ENCODE assay signal across 25 cellular contexts in genomic region chr4:142211444-142211843, GRCh38.
DNase-seq lines count a peak whose midpoint lies in the region; ATAC-seq and TF ChIP-seq lines count a peak whose summit lies in the region.
"Had no signal": no experiment of that assay in that cellular context is flagged by ENCODE, and none has a peak within 500 bp of the region (broad histone marks: within the 10 kb centered on the region; RNA-seq: fewer than 3 reads in every experiment).

No MANE protein-coding gene starts in this region.

- H3K36me3 ChIP-seq in naive thymus-derived CD4-positive, alpha-beta T cell (ENCODE audit: control insufficient read depth in 2 of 3, insufficient read depth in 3 of 3, low read length in 3 of 3): peaks cover 0 to 13% (median 5%) of the 10 kb centered on the region in 3 experiments
- H3K36me3 ChIP-seq: ascending aorta, sigmoid colon had no signal

- H3K4me1 Mint-ChIP-seq in activated T-cell treated with anti-CD3 and anti-CD28 coated beads, Interleukin-2, amount 50 U/mL, for 24 hours (ENCODE audit: low read depth): peaks cover 35% of the 10 kb centered on the region
- peaks cover 18% of the 10 kb centered on the region for H3K4me1 Mint-ChIP-seq in activated T-helper 2 cell treated with anti-CD3 and anti-CD28 coated beads, Interferon-gamma antibody, Interleukin-2, Interleukin-4, amounts not matched to agents 10 μg/mL and 5 μg/mL and 100 μg/mL, durations not matched to agents 14 hours and 24 hours and 36 hours (ENCODE audit: low read depth)
- peaks cover 0 to 50% (median 40%) of the 10 kb centered on the region in 7 donors for H3K4me1 Mint-ChIP-seq in naive thymus-derived CD4-positive, alpha-beta T cell
- H3K4me1 Mint-ChIP-seq: GM23338, nephron had no signal

- CTCF ChIA-PET in naive thymus-derived CD4-positive, alpha-beta T cell (lab: Charles Lee): interaction anchor here (1.1 kb wide), 1 partner anchor 9 kb away, joined by 3 read pairs; no protein-coding TSS in a partner anchor

- H3K27ac Mint-ChIP-seq in activated T-cell treated with anti-CD3 and anti-CD28 coated beads, Interleukin-2, amount 50 U/mL, for 24 hours: peak overlapping the region; percentile 65
- H3K27ac Mint-ChIP-seq in activated T-helper 2 cell treated with anti-CD3 and anti-CD28 coated beads, Interferon-gamma antibody, Interleukin-2, Interleukin-4, amounts not matched to agents 10 μg/mL and 5 μg/mL and 100 μg/mL, durations not matched to agents 14 hours and 24 hours and 36 hours: peak overlapping the region; percentile 56
- H3K27ac Mint-ChIP-seq in naive thymus-derived CD4-positive, alpha-beta T cell: peak overlapping the region in 5 of 9 donors; percentile 2 to 66 (median 29)
- H3K27ac Mint-ChIP-seq: effector memory CD8-positive, alpha-beta T cell; GM23338; mesothelial cell of epicardium; nephron had no signal

- H3K4me3 ChIP-seq in HFF-Myc (replicated peaks; ENCODE audit: low read depth, low read length): no peak overlapping the region
- no peak overlapping the region for H3K4me3 ChIP-seq in naive thymus-derived CD4-positive, alpha-beta T cell (ENCODE audit: low read length)
- H3K4me3 ChIP-seq: ascending aorta, GM23338, sigmoid colon had no signal

- no peaks in the 10 kb centered on the region for H3K9me3 ChIP-seq in naive thymus-derived CD4-positive, alpha-beta T cell (ENCODE audit: control insufficient read depth in 2 of 3, low read length in 3 of 3)
- H3K9me3 ChIP-seq: ascending aorta, sigmoid colon had no signal

- peaks cover 0 to 5% of the 10 kb centered on the region in 2 donors for H3K4me1 ChIP-seq in naive thymus-derived CD4-positive, alpha-beta T cell (ENCODE audit: control insufficient read depth in 2 of 2, insufficient read depth in 2 of 2, low read length in 2 of 2)
- H3K4me1 ChIP-seq: ascending aorta, parathyroid adenoma, sigmoid colon had no signal

- no peak for ATAC-seq in naive thymus-derived CD4-positive, alpha-beta T cell
- ATAC-seq in HG03354 (IDR thresholded peaks at IDR 0.05; ENCODE audit: poor library complexity, severe bottlenecking, unreplicated experiment) (no peak), HG03108 (IDR thresholded peaks at IDR 0.05; ENCODE audit: unreplicated experiment) (no peak)
- ATAC-seq: effector memory CD8-positive, alpha-beta T cell; GM23338; left cardiac atrium; SK-N-SH treated with all-trans-retinoic acid at 6 μM for 48 hours had no signal

- no peak overlapping the region for H3K27ac ChIP-seq in naive thymus-derived CD4-positive, alpha-beta T cell (ENCODE audit: low read depth, low read length)
- H3K27ac ChIP-seq: ascending aorta, KMS-11, parathyroid adenoma, sigmoid colon had no signal

- H3K36me3 Mint-ChIP-seq in activated T-cell treated with anti-CD3 and anti-CD28 coated beads, Interleukin-2, amount 50 U/mL, for 24 hours (ENCODE audit: low read depth): peaks cover 72% of the 10 kb centered on the region
- H3K36me3 Mint-ChIP-seq in activated T-helper 2 cell treated with anti-CD3 and anti-CD28 coated beads, Interferon-gamma antibody, Interleukin-2, Interleukin-4, amounts not matched to agents 10 μg/mL and 5 μg/mL and 100 μg/mL, durations not matched to agents 14 hours and 24 hours and 36 hours (ENCODE audit: low read depth): peaks cover 43% of the 10 kb centered on the region
- H3K36me3 Mint-ChIP-seq in naive thymus-derived CD4-positive, alpha-beta T cell: peaks cover 14 to 51% (median 37%) of the 10 kb centered on the region in 5 donors

- no peaks in the 10 kb centered on the region for H3K27me3 ChIP-seq in naive thymus-derived CD4-positive, alpha-beta T cell (ENCODE audit: control insufficient read depth in 2 of 2, insufficient read depth in 2 of 2, low read length in 2 of 2)
- H3K27me3 ChIP-seq: ascending aorta, sigmoid colon had no signal

- no peak overlapping the region for H3K4me3 Mint-ChIP-seq in activated T-cell treated with anti-CD3 and anti-CD28 coated beads, Interleukin-2, amount 50 U/mL, for 24 hours
- no peak overlapping the region for H3K4me3 Mint-ChIP-seq in activated T-helper 2 cell treated with anti-CD3 and anti-CD28 coated beads, Interferon-gamma antibody, Interleukin-2, Interleukin-4, amounts not matched to agents 10 μg/mL and 5 μg/mL and 100 μg/mL, durations not matched to agents 14 hours and 24 hours and 36 hours (ENCODE audit: low read depth)
- no peak overlapping the region for H3K4me3 Mint-ChIP-seq in naive thymus-derived CD4-positive, alpha-beta T cell
- H3K4me3 Mint-ChIP-seq: effector memory CD8-positive, alpha-beta T cell; GM23338; mesothelial cell of epicardium; nephron had no signal

- no peaks in the 10 kb centered on the region for H3K27me3 Mint-ChIP-seq in activated T-cell treated with anti-CD3 and anti-CD28 coated beads, Interleukin-2, amount 50 U/mL, for 24 hours
- H3K27me3 Mint-ChIP-seq in activated T-helper 2 cell treated with anti-CD3 and anti-CD28 coated beads, Interferon-gamma antibody, Interleukin-2, Interleukin-4, amounts not matched to agents 10 μg/mL and 5 μg/mL and 100 μg/mL, durations not matched to agents 14 hours and 24 hours and 36 hours (ENCODE audit: low read depth): no peaks in the 10 kb centered on the region
- H3K27me3 Mint-ChIP-seq in naive thymus-derived CD4-positive, alpha-beta T cell: no peaks in the 10 kb centered on the region
- H3K27me3 Mint-ChIP-seq: effector memory CD8-positive, alpha-beta T cell had no signal

- no peaks in the 10 kb centered on the region for H3K9me3 Mint-ChIP-seq in activated T-cell treated with anti-CD3 and anti-CD28 coated beads, Interleukin-2, amount 50 U/mL, for 24 hours
- no peaks in the 10 kb centered on the region for H3K9me3 Mint-ChIP-seq in activated T-helper 2 cell treated with anti-CD3 and anti-CD28 coated beads, Interferon-gamma antibody, Interleukin-2, Interleukin-4, amounts not matched to agents 10 μg/mL and 5 μg/mL and 100 μg/mL, durations not matched to agents 14 hours and 24 hours and 36 hours
- peaks cover 0 to 6% (median 0%) of the 10 kb centered on the region in 11 donors for H3K9me3 Mint-ChIP-seq in naive thymus-derived CD4-positive, alpha-beta T cell
- H3K9me3 Mint-ChIP-seq: effector memory CD8-positive, alpha-beta T cell; GM23338 had no signal

- peak; percentile 9 for TF ChIP-seq CTCF in HFF-Myc (IDR thresholded peaks at IDR 0.05; ENCODE audit: low read depth, low read length, missing control alignments)

- DNase-seq in activated T-cell treated with anti-CD3 and anti-CD28 coated beads, Interleukin-2, amount 50 U/mL, for 24 hours: no peak
- DNase-seq in activated T-cell treated with anti-CD3 and anti-CD28 coated beads, Interleukin-2, amount 50 U/mL, for 48 hours: no peak
- no peak for DNase-seq in HFF-Myc (ENCODE audit: extremely low read depth, low read depth)
- DNase-seq in activated T-helper 2 cell treated with anti-CD3 and anti-CD28 coated beads, Interferon-gamma antibody, Interleukin-2, Interleukin-4, amounts not matched to agents 10 μg/mL and 5 μg/mL and 100 μg/mL, durations not matched to agents 14 hours and 24 hours and 36 hours (ENCODE audit: low spot score): no peak
- no peak for DNase-seq in naive thymus-derived CD4-positive, alpha-beta T cell
- no peak for DNase-seq in Ammon's horn (ENCODE audit: low spot score)
- DNase-seq: ACHN; activated CD4-positive, CD25-positive, alpha-beta regulatory T cell treated with anti-CD3 and anti-CD28 coated beads, Interleukin-2, amount 50 U/mL, for 72 hours; activated effector memory CD4-positive, alpha-beta T cell treated with anti-CD3 and anti-CD28 coated beads, Interleukin-2, amount 50 U/mL, for 16 hours; DMS153; effector memory CD8-positive, alpha-beta T cell; left cardiac atrium; NCI-H187 treated with DMSO at 0.1 percent for 48 hours; NCI-H226; sigmoid colon; T1000 had no signal

- POLR2A ChIA-PET in naive thymus-derived CD4-positive, alpha-beta T cell (lab: Charles Lee): no interaction called here

- intact Hi-C loops in activated T-helper 2 cell treated with anti-CD3 and anti-CD28 coated beads, Interferon-gamma antibody, Interleukin-2, Interleukin-4, amounts not matched to agents 10 μg/mL and 5 μg/mL and 100 μg/mL, durations not matched to agents 14 hours and 24 hours and 36 hours (cut with micrococcal nuclease): no loop called here
- intact Hi-C loops in naive thymus-derived CD4-positive, alpha-beta T cell (cut with micrococcal nuclease): no loop called here
